ENCODE assay signal across 19 cellular contexts in the genomic region with DNA sequence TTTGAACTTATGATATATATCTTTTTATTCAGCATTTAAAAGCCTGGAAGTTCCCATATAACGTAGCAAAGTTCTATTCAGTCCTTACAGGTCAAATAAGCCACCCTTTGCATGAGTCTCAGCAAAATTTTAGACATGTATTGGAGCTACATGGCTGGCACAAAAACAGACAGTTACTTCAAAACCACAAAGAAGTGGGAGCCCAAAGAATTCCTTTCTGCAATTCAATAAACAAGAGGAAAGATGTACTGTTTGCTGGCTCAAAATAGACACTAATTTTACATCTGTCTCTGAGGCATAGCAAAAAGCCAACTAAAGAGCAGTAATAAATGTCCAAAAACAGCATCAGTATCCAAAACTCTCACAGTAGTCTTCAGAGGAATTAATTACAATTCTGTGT.
"Had no signal": no experiment of that assay in that cellular context is flagged by ENCODE, and none has a peak within 500 bp of the region (broad histone marks: within the 10 kb centered on the region; RNA-seq: fewer than 3 reads in every experiment).

No MANE protein-coding gene starts in this region.

- H3K27ac Mint-ChIP-seq: activated naive CD4-positive, alpha-beta T cell treated with anti-CD3 and anti-CD28 coated beads for 36 hours; dendritic cell treated with granulocyte-macrophage colony-stimulating factor and Interleukin-4, amounts not matched to agents 40 ng/mL and 50 ng/mL, for 4 days; endodermal cell; T-helper 1 cell treated with Interleukin-12 subunit alpha and Interleukin-12 subunit beta and Interleukin-4 antibody, amounts not matched to agents 30 μg/mL and 1 μg/mL, for 36 hours had no signal

- H3K4me3 Mint-ChIP-seq: activated naive CD4-positive, alpha-beta T cell treated with anti-CD3 and anti-CD28 coated beads for 36 hours; central memory CD8-positive, alpha-beta T cell; dendritic cell treated with granulocyte-macrophage colony-stimulating factor and Interleukin-4, amounts not matched to agents 40 ng/mL and 50 ng/mL, for 4 days; endodermal cell; T-helper 1 cell treated with Interleukin-12 subunit alpha and Interleukin-12 subunit beta and Interleukin-4 antibody, amounts not matched to agents 30 μg/mL and 1 μg/mL, for 36 hours had no signal

- H3K9me3 ChIP-seq: adrenal gland, body of pancreas, lower lobe of right lung, prostate gland, thoracic aorta, uterus had no signal

- H3K36me3 ChIP-seq: prostate gland, thoracic aorta, uterus had no signal

- H3K4me1 ChIP-seq: body of pancreas, prostate gland, uterus had no signal

- H3K27ac ChIP-seq: body of pancreas, prostate gland had no signal

- H3K9me3 Mint-ChIP-seq: activated naive CD4-positive, alpha-beta T cell treated with anti-CD3 and anti-CD28 coated beads for 36 hours; central memory CD8-positive, alpha-beta T cell; dendritic cell treated with granulocyte-macrophage colony-stimulating factor and Interleukin-4, amounts not matched to agents 40 ng/mL and 50 ng/mL, for 4 days; endodermal cell; nephron; T-helper 1 cell treated with Interleukin-12 subunit alpha and Interleukin-12 subunit beta and Interleukin-4 antibody, amounts not matched to agents 30 μg/mL and 1 μg/mL, for 36 hours had no signal

- DNase-seq: activated CD4-positive, alpha-beta T cell treated with anti-CD3 and anti-CD28 coated beads for 48 hours; activated naive CD4-positive, alpha-beta T cell treated with anti-CD3 and anti-CD28 coated beads for 36 hours; adrenal gland; body of pancreas; endodermal cell; erythroblast; lower lobe of right lung; midbrain; stimulated activated CD4-positive, alpha-beta T cell treated with anti-CD3 and anti-CD28 coated beads, Interleukin-4, amount 100 ng/mL, for 1 hour; stimulated activated CD8-positive, alpha-beta memory T cell treated with anti-CD3 and anti-CD28 coated beads, Interleukin-4, amount 100 ng/mL, for 48 hours; stimulated activated naive CD8-positive, alpha-beta T cell treated with anti-CD3 and anti-CD28 coated beads, Interleukin-15, Interleukin-2, amounts not matched to agents 100 U/mL and 50 U/mL, for 24 hours; uterus had no signal

- H3K27me3 Mint-ChIP-seq: central memory CD8-positive, alpha-beta T cell; dendritic cell treated with granulocyte-macrophage colony-stimulating factor and Interleukin-4, amounts not matched to agents 40 ng/mL and 50 ng/mL, for 4 days had no signal

- H3K4me3 ChIP-seq: adrenal gland, body of pancreas, lower lobe of right lung, prostate gland, thoracic aorta, uterus had no signal

- H3K27me3 ChIP-seq: adrenal gland, body of pancreas, uterus had no signal

- ATAC-seq: body of pancreas; lower lobe of right lung; sciatic nerve; stimulated activated naive CD8-positive, alpha-beta T cell treated with anti-CD3 and anti-CD28 coated beads, Interleukin-15, Interleukin-2, amounts not matched to agents 100 U/mL and 50 U/mL, for 24 hours had no signal
